ENCODE assay signal across 8 cellular contexts in the genomic region with DNA sequence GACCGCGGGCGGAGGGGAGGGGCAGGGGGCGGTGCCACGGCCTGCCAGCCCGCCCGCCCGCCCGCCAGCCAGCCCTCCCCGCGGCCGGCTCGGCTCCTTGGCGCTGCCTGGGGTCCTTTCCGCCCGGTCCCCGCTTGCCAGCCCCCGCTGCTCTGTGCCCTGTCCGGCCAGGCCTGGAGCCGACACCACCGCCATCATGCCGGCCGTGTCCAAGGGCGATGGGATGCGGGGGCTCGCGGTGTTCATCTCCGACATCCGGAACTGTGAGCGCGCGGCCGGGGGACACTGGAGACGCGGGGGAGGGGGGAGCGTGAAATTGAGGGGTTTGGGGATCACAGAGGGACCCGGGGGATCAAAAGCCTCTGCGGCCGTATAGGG. TPM values are rescaled to one million over a fixed set of nuclear protein-coding genes. Genes with fewer than 3 reads are reported as not detected.
DNase-seq lines count a peak whose midpoint lies in the region; ATAC-seq, FAIRE-seq and TF ChIP-seq lines count a peak whose summit lies in the region.

A gene (plus strand): TSS at position 64 of the 378 bp plus-strand sequence. CDS start 133 bp downstream, at position 197.

- TF ChIP-seq EP300 in GM12878 (IDR thresholded peaks at IDR 0.05; ENCODE audit: borderline replicate concordance in 1 of 2, control insufficient read depth in 1 of 2, low read depth in 2 of 2, low read length in 2 of 2): no peak

- CTCF ChIA-PET in AG04449 (lab: Yijun Ruan, JAX): interaction anchor here (1.1 kb wide), 1 partner anchor 30 kb away, joined by 3 read pairs; no protein-coding TSS in a partner anchor
- CTCF ChIA-PET in GM12878 (lab: Yijun Ruan, JAX): no interaction called here

- H3K27ac ChIP-seq in GM12878 (ENCODE audit: control insufficient read depth, insufficient read depth): peak within 1 kb of the TSS; percentile 89
- peak within 1 kb of the TSS; percentile 94 for H3K27ac ChIP-seq in layer of hippocampus (ENCODE audit: low read depth, low read length)
- H3K27ac ChIP-seq in substantia nigra (ENCODE audit: low read depth, low read length, poor library complexity, severe bottlenecking): peak within 1 kb of the TSS; percentile 92

- SMC1A ChIA-PET in GM12878 (lab: Charles Lee; ENCODE audit: uncharacterized antibody, unreplicated experiment): interaction anchor here (0.6 to 1.9 kb wide), 5 partner anchors 46 to 102 kb away, joined by 3 to 5 read pairs (median 4); a partner anchor contains a TSS

- no peak for FAIRE-seq in GM12878 (lab: Jason Lieb, UNC)

- peaks cover 24% of the 10 kb centered on the region for H3K79me2 ChIP-seq in GM12878 (ENCODE audit: control insufficient read depth, insufficient read depth, low read length)

- TF ChIP-seq RAD21 in GM12878 (IDR thresholded peaks at IDR 0.05; ENCODE audit: insufficient read depth, low read depth, low read length): no peak

- intact Hi-C loops in GM12878 (cut with micrococcal nuclease; ENCODE audit: unreplicated experiment): loop anchor here (5.0 kb wide), 2 partner anchors 40 to 100 kb away; a partner anchor contains a TSS

- TF ChIP-seq POLR2A in GM12878 (IDR thresholded peaks at IDR 0.05; ENCODE audit: low read depth, low read length): peak; percentile 71

- no peaks in the 10 kb centered on the region for H3K9me3 ChIP-seq in GM12878 (replicated peaks; ENCODE audit: control insufficient read depth, insufficient read depth, low read length)

- peak within 1 kb of the TSS; percentile 93 for H3K9ac ChIP-seq in GM12878 (ENCODE audit: control insufficient read depth, insufficient read depth, low read length)

- POLR2A ChIA-PET in AG04449 (lab: Yijun Ruan, JAX): interaction anchor here (0.6 to 1.5 kb wide), 6 partner anchors 10 to 186 kb away, joined by 3 to 6 read pairs (median 3); a partner anchor contains a TSS
- POLR2A ChIA-PET in GM12878 (lab: Charles Lee): interaction anchor here (0.5 to 1.6 kb wide), 22 partner anchors 9 to 1028 kb away, joined by 3 to 14 read pairs (median 4); a partner anchor contains a TSS

- 0 out of 4 replicates have a peak, but pooled peaks cover 0 to 2% of the 10 kb centered on the region in 2 experiments for H3K36me3 ChIP-seq in GM12878 (ENCODE audit: control insufficient read depth in 2 of 2, insufficient read depth in 2 of 2, low read length in 1 of 2)

- H3K4me3 ChIP-seq in AG04449 (ENCODE audit: low read depth, low read length): peak within 1 kb of the TSS; percentile 91
- peak within 1 kb of the TSS; percentile 97 for H3K4me3 ChIP-seq in GM12878

- ATAC-seq in HG03108 (IDR thresholded peaks at IDR 0.05; ENCODE audit: unreplicated experiment) (peak; percentile 1), GM12878 (no peak; the same call in 1 of the 3 replicates), GM21619 (IDR thresholded peaks at IDR 0.05; ENCODE audit: unreplicated experiment) (no peak)

- peak within 1 kb of the TSS; percentile 98 for H3K4me2 ChIP-seq in GM12878 (ENCODE audit: control insufficient read depth, insufficient read depth)

- H4K20me1 ChIP-seq in GM12878 (ENCODE audit: control insufficient read depth, insufficient read depth): no peaks in the 10 kb centered on the region

- peak within 1 kb of the TSS; percentile 98 for H2AFZ ChIP-seq in GM12878 (ENCODE audit: control insufficient read depth, low read depth, low read length)

- RAD21 ChIA-PET in GM12878 (lab: Charles Lee; ENCODE audit: unreplicated experiment): interaction anchor here (0.6 to 1.7 kb wide), 12 partner anchors 36 to 1122 kb away, joined by 3 to 12 read pairs (median 4); a partner anchor contains a TSS

- WGBS in GM12878 (ENCODE audit: insufficient coverage, insufficient replicate concordance, low lambda C conversion rate, missing lambda C conversion rate): under 1% methylated on average over 23 of the region's 39 CpGs

- TF ChIP-seq CTCF in AG04449 (IDR thresholded peaks at IDR 0.05; ENCODE audit: insufficient read depth, low read length, missing control alignments) (no peak), GM12878 (IDR thresholded peaks at IDR 0.05 in 2 of 3, conservative IDR thresholded peaks at IDR 0.05 in 1 of 3; ENCODE audit: control insufficient read depth in 2 of 3, extremely low read depth in 1 of 3, insufficient read depth in 1 of 3, low read depth in 3 of 3, low read length in 3 of 3) (no peak)

- BruUV-seq in GM12878 (replicated peaks; lab: Mats Ljungman, UMichigan): no TSS peak

- in situ Hi-C loops in GM12878 (cut with MboI): no loop called here

- H3K27me3 ChIP-seq in GM12878 (replicated peaks in 1 of 2; ENCODE audit: control insufficient read depth in 2 of 2, insufficient read depth in 2 of 2, low read length in 1 of 2) (no peaks in the 10 kb centered on the region), layer of hippocampus (ENCODE audit: control insufficient read depth, insufficient read depth, low read length) (no peaks in the 10 kb centered on the region)

- H3K4me1 ChIP-seq in GM12878 (ENCODE audit: control insufficient read depth, insufficient read depth, low read length): peaks cover 15% of the 10 kb centered on the region; the same call in 1 of the 2 replicates

- DNase-seq in AG04449 (ENCODE audit: low read depth, low spot score): no peak
- DNase-seq in GM12878 (ENCODE audit: low read depth, low spot score): no peak
- DNase-seq in substantia nigra (lab: John Stamatoyannopoulos, UW): peak in 2 of 49 donors; percentile 61 to 79
- DNase-seq in retina: no peak
- DNase-seq in DMS153 (lab: John Stamatoyannopoulos, UW): no peak

TF ChIP-seq in GM12878, 131 proteins besides CTCF, POLR2A, EP300 and RAD21 (continues in another document):
- TF ChIP-seq EGR1 (IDR thresholded peaks at IDR 0.05; ENCODE audit: borderline replicate concordance in 1 of 2, low read depth in 2 of 2, low read length in 2 of 2) (peak in 1 of 2 experiments; percentile 47; a peak in 1 of 3 replicates), STAT3 (IDR thresholded peaks at IDR 0.05; ENCODE audit: low read depth, low read length) (no peak), NBN (IDR thresholded peaks at IDR 0.05) (no peak), TBL1XR1 (IDR thresholded peaks at IDR 0.05; ENCODE audit: low read depth, low read length) (no peak), SIN3A (IDR thresholded peaks at IDR 0.05; ENCODE audit: low read depth, low read length) (peak; percentile 54; the same call in 1 of the 2 replicates), POLR2AphosphoS2 (IDR thresholded peaks at IDR 0.05; ENCODE audit: low read depth, low read length) (0 out of 2 replicates have a peak, but pooled peaks have one; percentile 17), IKZF1 (conservative IDR thresholded peaks at IDR 0.05) (no peak), STAT1 (conservative IDR thresholded peaks at IDR 0.05) (no peak), FOXM1 (IDR thresholded peaks at IDR 0.05; ENCODE audit: low read depth, low read length) (no peak), BACH1 (IDR thresholded peaks at IDR 0.05; ENCODE audit: borderline replicate concordance) (0 out of 2 replicates have a peak, but pooled peaks have one; percentile 17), YY1 (IDR thresholded peaks at IDR 0.05; ENCODE audit: low read depth, low read length) (peak; percentile 55; the same call in 1 of the 2 replicates)
- TF ChIP-seq, protein P1, sequence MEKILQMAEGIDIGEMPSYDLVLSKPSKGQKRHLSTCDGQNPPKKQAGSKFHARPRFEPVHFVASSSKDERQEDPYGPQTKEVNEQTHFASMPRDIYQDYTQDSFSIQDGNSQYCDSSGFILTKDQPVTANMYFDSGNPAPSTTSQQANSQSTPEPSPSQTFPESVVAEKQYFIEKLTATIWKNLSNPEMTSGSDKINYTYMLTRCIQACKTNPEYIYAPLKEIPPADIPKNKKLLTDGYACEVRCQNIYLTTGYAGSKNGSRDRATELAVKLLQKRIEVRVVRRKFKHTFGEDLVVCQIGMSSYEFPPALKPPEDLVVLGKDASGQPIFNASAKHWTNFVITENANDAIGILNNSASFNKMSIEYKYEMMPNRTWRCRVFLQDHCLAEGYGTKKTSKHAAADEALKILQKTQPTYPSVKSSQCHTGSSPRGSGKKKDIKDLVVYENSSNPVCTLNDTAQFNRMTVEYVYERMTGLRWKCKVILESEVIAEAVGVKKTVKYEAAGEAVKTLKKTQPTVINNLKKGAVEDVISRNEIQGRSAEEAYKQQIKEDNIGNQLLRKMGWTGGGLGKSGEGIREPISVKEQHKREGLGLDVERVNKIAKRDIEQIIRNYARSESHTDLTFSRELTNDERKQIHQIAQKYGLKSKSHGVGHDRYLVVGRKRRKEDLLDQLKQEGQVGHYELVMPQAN (conservative IDR thresholded peaks at IDR 0.05): peak; percentile 41; the same call in 1 of the 2 replicates
- TF ChIP-seq, protein P2, sequence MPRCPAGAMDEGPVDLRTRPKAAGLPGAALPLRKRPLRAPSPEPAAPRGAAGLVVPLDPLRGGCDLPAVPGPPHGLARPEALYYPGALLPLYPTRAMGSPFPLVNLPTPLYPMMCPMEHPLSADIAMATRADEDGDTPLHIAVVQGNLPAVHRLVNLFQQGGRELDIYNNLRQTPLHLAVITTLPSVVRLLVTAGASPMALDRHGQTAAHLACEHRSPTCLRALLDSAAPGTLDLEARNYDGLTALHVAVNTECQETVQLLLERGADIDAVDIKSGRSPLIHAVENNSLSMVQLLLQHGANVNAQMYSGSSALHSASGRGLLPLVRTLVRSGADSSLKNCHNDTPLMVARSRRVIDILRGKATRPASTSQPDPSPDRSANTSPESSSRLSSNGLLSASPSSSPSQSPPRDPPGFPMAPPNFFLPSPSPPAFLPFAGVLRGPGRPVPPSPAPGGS (IDR thresholded peaks at IDR 0.05; ENCODE audit: borderline replicate concordance, insufficient read depth, low read depth, low read length, poor library complexity, severe bottlenecking): no peak

RNA-seq across cellular contexts. Expression of the gene that starts here (rescaled TPM):
- total RNA-seq in GM12878 (2013; cell fraction: nucleolus; rRNA removed): 37.9 and 42.8 TPM in 2 replicates
- total RNA-seq in GM12878 (2014; rRNA removed) (45.1 and 51.0 TPM in 2 replicates), GM12878 (2014; rRNA removed; fragmentation: Illumina TruSeq; extraction: Trizol) (12.4 and 14.7 TPM in 2 replicates), GM12878 (2021) (71.8 and 78.8 TPM in 2 replicates)
- polyA plus RNA-seq in GM12878 (2011; ENCODE audit: low read depth): 15.6 TPM
- polyA plus RNA-seq in GM12878 (2011; rRNA removed) (7.7 and 23.7 TPM in 2 replicates), GM12878 (2014; fragmentation: Illumina TruSeq; extraction: Trizol) (10.1 and 16.8 TPM in 2 replicates), GM12878 (2014; fragmentation: Nextera tagmentation; extraction: Ambion mirVana) (under 1 TPM; 0.68 to 0.84 TPM), GM12878 (2014; rRNA removed) (46.3 and 66.2 TPM in 2 replicates), GM12878 (2016; fragmentation: Nextera tagmentation; extraction: Ambion mirVana) (10 to 100 TPM; 44.0 TPM)
- 34.3 and 37.4 TPM in 2 replicates for polyA plus RNA-seq in GM12878 (2011; cell fraction: cytosol; rRNA removed)
- 62.3 and 88.8 TPM in 2 replicates for polyA plus RNA-seq in GM12878 (2011; cell fraction: nucleus; rRNA removed)
- polyA plus RNA-seq in GM12878 (2012): 46.3 and 52.4 TPM in 2 replicates
- 67.0 TPM in 2 replicates for polyA minus RNA-seq in GM12878 (2011; rRNA and poly(A)+ RNA removed)
- 36.8 and 43.7 TPM in 2 replicates for polyA minus RNA-seq in GM12878 (2011; cell fraction: cytosol; rRNA and poly(A)+ RNA removed)
- 20.9 and 34.3 TPM in 2 replicates for polyA minus RNA-seq in GM12878 (2011; cell fraction: nucleus; rRNA and poly(A)+ RNA removed)
